In the genomic region with DNA sequence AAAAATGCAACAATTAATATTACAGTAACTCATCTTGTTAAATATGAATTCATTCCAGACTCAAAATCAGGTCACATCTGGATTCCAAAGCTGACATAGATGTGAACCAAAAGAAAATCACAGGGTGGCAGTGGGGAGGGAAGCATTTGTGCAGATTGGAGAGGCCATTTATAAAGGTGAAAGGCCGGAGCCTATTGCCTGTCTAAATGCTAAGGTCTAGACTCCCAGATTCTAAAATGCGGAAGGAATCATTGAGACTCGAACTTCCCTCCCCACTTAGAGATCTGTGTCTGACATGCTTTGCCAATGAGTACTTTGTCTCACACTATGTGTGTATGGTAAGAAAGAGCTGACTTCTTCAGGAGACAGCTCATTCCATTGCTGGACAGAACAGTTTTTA, we compare ENCODE assay signal across 28 cellular contexts.
"Had no signal": no experiment of that assay in that cellular context is flagged by ENCODE, and none has a peak within 500 bp of the region (broad histone marks: within the 10 kb centered on the region; RNA-seq: fewer than 3 reads in every experiment).

No MANE protein-coding gene starts in this region.

- H3K4me2 ChIP-seq: hepatocyte had no signal

- H3K4me3 Mint-ChIP-seq: naive thymus-derived CD8-positive, alpha-beta T cell; nephron; neural crest cell; stimulated activated naive B cell treated with anti-CD40 and anti-IgM and Interleukin-4, amounts not matched to agents 10 μg/mL and 1 μg/mL and 100 μg/mL, for 72 hours had no signal

- H3K27me3 Mint-ChIP-seq: progenitor cell of endocrine pancreas; stimulated activated naive B cell treated with anti-CD40 and anti-IgM and Interleukin-4, amounts not matched to agents 10 μg/mL and 1 μg/mL and 100 μg/mL, for 72 hours had no signal

- H3K9me3 Mint-ChIP-seq: neural crest cell; stimulated activated naive B cell treated with anti-CD40 and anti-IgM and Interleukin-4, amounts not matched to agents 10 μg/mL and 1 μg/mL and 100 μg/mL, for 72 hours had no signal

- H3K27me3 ChIP-seq: heart right ventricle, hepatocyte, neutrophil, ovary, right atrium auricular region, right lobe of liver, stomach, testis, thyroid gland, transverse colon, upper lobe of right lung had no signal

- DNase-seq: heart right ventricle; kidney glomerular epithelial cell; left cardiac atrium; lower lobe of right lung; mesendoderm; midbrain; mucosa of descending colon; naive thymus-derived CD8-positive, alpha-beta T cell; occipital lobe; ovary; right lobe of liver; stimulated activated CD4-positive, alpha-beta T cell treated with anti-CD3 and anti-CD28 coated beads, Interleukin-12 subunit alpha, Interleukin-12 subunit beta, amount 100 ng/mL, for 4 hours; stimulated activated CD4-positive, alpha-beta T cell treated with anti-CD3 and anti-CD28 coated beads, Interleukin-15, amount 100 ng/mL, for 24 hours; stimulated activated CD4-positive, alpha-beta T cell treated with anti-CD3 and anti-CD28 coated beads, Interleukin-2, amount 100 ng/mL, for 24 hours; stimulated activated CD4-positive, alpha-beta T cell treated with anti-CD3 and anti-CD28 coated beads, Interleukin-4, amount 100 ng/mL, for 1 hour; stimulated activated naive B cell treated with anti-CD40 and anti-IgM and Interleukin-4, amounts not matched to agents 10 μg/mL and 1 μg/mL and 100 μg/mL, for 72 hours; stimulated activated naive CD8-positive, alpha-beta T cell treated with anti-CD3 and anti-CD28 coated beads, Interleukin-15, Interleukin-2, amounts not matched to agents 100 U/mL and 50 U/mL, for 24 hours; stomach; testis; thyroid gland; transverse colon; upper lobe of right lung had no signal

- H3K27ac ChIP-seq: hepatocyte, lower lobe of right lung, neutrophil, ovary, right atrium auricular region, right lobe of liver, stomach, testis, thyroid gland, transverse colon, upper lobe of right lung had no signal

- H2AFZ ChIP-seq: hepatocyte had no signal

- H3K4me1 Mint-ChIP-seq: naive thymus-derived CD8-positive, alpha-beta T cell; nephron; neural crest cell; stimulated activated naive B cell treated with anti-CD40 and anti-IgM and Interleukin-4, amounts not matched to agents 10 μg/mL and 1 μg/mL and 100 μg/mL, for 72 hours had no signal

- H3K79me2 ChIP-seq: hepatocyte had no signal

- H3K36me3 Mint-ChIP-seq: naive thymus-derived CD8-positive, alpha-beta T cell; stimulated activated naive B cell treated with anti-CD40 and anti-IgM and Interleukin-4, amounts not matched to agents 10 μg/mL and 1 μg/mL and 100 μg/mL, for 72 hours had no signal

- H3K27ac Mint-ChIP-seq: naive thymus-derived CD8-positive, alpha-beta T cell; nephron; progenitor cell of endocrine pancreas; stimulated activated naive B cell treated with anti-CD40 and anti-IgM and Interleukin-4, amounts not matched to agents 10 μg/mL and 1 μg/mL and 100 μg/mL, for 72 hours had no signal

- H3K9me3 ChIP-seq: heart right ventricle, lower lobe of right lung, mucosa of descending colon, neutrophil, ovary, right atrium auricular region, right lobe of liver, stomach, testis, thyroid gland, transverse colon, upper lobe of right lung had no signal

- H3K4me3 ChIP-seq: heart right ventricle, hepatocyte, lower lobe of right lung, mucosa of descending colon, ovary, right atrium auricular region, right lobe of liver, stomach, testis, thyroid gland, transverse colon, upper lobe of right lung had no signal

- H3K4me1 ChIP-seq: heart right ventricle, lower lobe of right lung, right atrium auricular region, right lobe of liver, testis, thyroid gland, transverse colon, upper lobe of right lung had no signal

- H3K36me3 ChIP-seq: heart right ventricle, lower lobe of right lung, neutrophil, ovary, right atrium auricular region, right lobe of liver, stomach, thyroid gland, transverse colon, upper lobe of right lung had no signal
